1 cellular context compared by ENCODE assay signal in genomic region chr6:43990627-43991619, GRCh38.
A peak's percentile ranks its signal among the peaks of the same experiment; 100 is the strongest.
TF ChIP-seq lines count a peak whose summit lies in the region.

No MANE protein-coding gene starts in this region.

TF ChIP-seq in HepG2, 621 proteins besides CTCF, POLR2A, EP300 and RAD21 (continued from another document and continues in another):
- TF ChIP-seq ZBTB3 (CRISPR knock-in tag; IDR thresholded peaks at IDR 0.05; ENCODE audit: borderline replicate concordance, low read depth) (peak; percentile 92; the same call in 1 of the 2 replicates), RFXAP (CRISPR knock-in tag; IDR thresholded peaks at IDR 0.05; ENCODE audit: borderline replicate concordance) (peak; percentile 93), PPARG (CRISPR knock-in tag; conservative IDR thresholded peaks at IDR 0.05) (peak; percentile 77; the same call in 1 of the 2 replicates), HOXD1 (CRISPR knock-in tag; IDR thresholded peaks at IDR 0.05) (peak; percentile 91), GATAD2A (CRISPR knock-in tag; IDR thresholded peaks at IDR 0.05) (peak; percentile 89), ZNF674 (CRISPR knock-in tag; IDR thresholded peaks at IDR 0.05; ENCODE audit: low read depth) (no peak), ZNF441 (CRISPR knock-in tag; IDR thresholded peaks at IDR 0.05; ENCODE audit: borderline replicate concordance) (peak; percentile 28; the same call in 1 of the 2 replicates), GABPA (IDR thresholded peaks at IDR 0.05; ENCODE audit: low read depth, low read length) (no peak), GABPA (CRISPR knock-in tag; IDR thresholded peaks at IDR 0.05; ENCODE audit: low read depth) (peak; percentile 55), KLF6 (CRISPR knock-in tag; IDR thresholded peaks at IDR 0.05) (peak; percentile 48; the same call in 1 of the 2 replicates), HHEX (CRISPR knock-in tag; IDR thresholded peaks at IDR 0.05) (peak; percentile 70), SALL1 (CRISPR knock-in tag; IDR thresholded peaks at IDR 0.05) (peak; percentile 98), NAIF1 (CRISPR knock-in tag; IDR thresholded peaks at IDR 0.05; ENCODE audit: borderline replicate concordance) (peak; percentile 92), ZBTB8A (CRISPR knock-in tag; IDR thresholded peaks at IDR 0.05; ENCODE audit: borderline replicate concordance, low read depth) (no peak), MXD1 (CRISPR knock-in tag; IDR thresholded peaks at IDR 0.05) (peak; percentile 65; the same call in 1 of the 2 replicates), CENPBD1 (CRISPR knock-in tag; IDR thresholded peaks at IDR 0.05; ENCODE audit: borderline replicate concordance, low read depth) (no peak), REPIN1 (CRISPR knock-in tag; IDR thresholded peaks at IDR 0.05; ENCODE audit: borderline replicate concordance, low read depth) (peak; percentile 86; the same call in 1 of the 2 replicates), CREBL2 (CRISPR knock-in tag; IDR thresholded peaks at IDR 0.05; ENCODE audit: borderline replicate concordance) (no peak), ZSCAN20 (CRISPR knock-in tag; IDR thresholded peaks at IDR 0.05; ENCODE audit: borderline replicate concordance) (peak; percentile 82; the same call in 1 of the 2 replicates), CHD2 (IDR thresholded peaks at IDR 0.05; ENCODE audit: low read depth, low read length) (no peak; the same call in 1 of the 2 replicates), HOXA5 (CRISPR knock-in tag; IDR thresholded peaks at IDR 0.05) (peak; percentile 74; the same call in 1 of the 2 replicates), RFX3 (CRISPR knock-in tag; IDR thresholded peaks at IDR 0.05) (no peak), SIN3A (IDR thresholded peaks at IDR 0.05; ENCODE audit: borderline replicate concordance, low read depth, low read length) (peak; percentile 40; the same call in 1 of the 2 replicates), ZMYM4 (CRISPR knock-in tag; IDR thresholded peaks at IDR 0.05) (peak; percentile 77; the same call in 1 of the 2 replicates), PRPF4 (IDR thresholded peaks at IDR 0.05; ENCODE audit: low read depth, low read length, poor library complexity, severe bottlenecking) (peak; percentile 9), ZNF552 (CRISPR knock-in tag; IDR thresholded peaks at IDR 0.05; ENCODE audit: borderline replicate concordance) (0 out of 2 replicates have a peak, but pooled peaks have one; percentile 65), SMAD3 (CRISPR knock-in tag; IDR thresholded peaks at IDR 0.05) (no peak; the same call in 1 of the 2 replicates), PRDM10 (CRISPR knock-in tag; IDR thresholded peaks at IDR 0.05; ENCODE audit: low read depth) (peak; percentile 82), ZKSCAN1 (IDR thresholded peaks at IDR 0.05; ENCODE audit: low read length) (no peak), ZBTB26 (CRISPR knock-in tag; IDR thresholded peaks at IDR 0.05; ENCODE audit: borderline replicate concordance) (peak; percentile 79; the same call in 1 of the 2 replicates), ZNF138 (CRISPR knock-in tag; IDR thresholded peaks at IDR 0.05; ENCODE audit: low read depth) (no peak), ZFP36L1 (CRISPR knock-in tag; IDR thresholded peaks at IDR 0.05) (peak; percentile 77; the same call in 1 of the 2 replicates), MAFF (IDR thresholded peaks at IDR 0.05; ENCODE audit: low read depth, low read length) (no peak), ZBTB38 (CRISPR knock-in tag; IDR thresholded peaks at IDR 0.05) (peak; percentile 10), DMTF1 (CRISPR knock-in tag; IDR thresholded peaks at IDR 0.05) (0 out of 2 replicates have a peak, but pooled peaks have one; percentile 22), TERF1 (CRISPR knock-in tag; IDR thresholded peaks at IDR 0.05) (no peak), ZNF10 (CRISPR knock-in tag; IDR thresholded peaks at IDR 0.05; ENCODE audit: borderline replicate concordance, low read depth) (no peak), ZNF207 (IDR thresholded peaks at IDR 0.05; ENCODE audit: borderline replicate concordance) (no peak), SP1 (IDR thresholded peaks at IDR 0.05) (no peak), SP1 (CRISPR knock-in tag; IDR thresholded peaks at IDR 0.05) (no peak; the same call in 1 of the 2 replicates), ZNF235 (CRISPR knock-in tag; IDR thresholded peaks at IDR 0.05; ENCODE audit: borderline replicate concordance) (no peak), HIC2 (CRISPR knock-in tag; IDR thresholded peaks at IDR 0.05; ENCODE audit: low read depth) (peak; percentile 94), GATA4 (IDR thresholded peaks at IDR 0.05; ENCODE audit: borderline replicate concordance, low read depth) (peak; percentile 58), ZNF878 (CRISPR knock-in tag; IDR thresholded peaks at IDR 0.05) (peak; percentile 94), ZSCAN9 (CRISPR knock-in tag; IDR thresholded peaks at IDR 0.05; ENCODE audit: borderline replicate concordance) (peak; percentile 54; the same call in 1 of the 2 replicates), HDAC6 (IDR thresholded peaks at IDR 0.05; ENCODE audit: low read depth, low read length) (no peak), ZNF605 (CRISPR knock-in tag; IDR thresholded peaks at IDR 0.05) (peak; percentile 82), ZNF782 (CRISPR knock-in tag; IDR thresholded peaks at IDR 0.05; ENCODE audit: borderline replicate concordance) (no peak; the same call in 1 of the 2 replicates), THRA (CRISPR knock-in tag; IDR thresholded peaks at IDR 0.05; ENCODE audit: borderline replicate concordance) (peak; percentile 94; the same call in 1 of the 2 replicates), ZNF572 (CRISPR knock-in tag; IDR thresholded peaks at IDR 0.05) (peak; percentile 98), KAT7 (CRISPR knock-in tag; IDR thresholded peaks at IDR 0.05; ENCODE audit: borderline replicate concordance) (no peak), SCMH1 (CRISPR knock-in tag; IDR thresholded peaks at IDR 0.05; ENCODE audit: borderline replicate concordance) (no peak), ZNF230 (CRISPR knock-in tag; IDR thresholded peaks at IDR 0.05) (peak; percentile 67)
